In genomic region chr3:51434110-51434509, GRCh38 we compare ENCODE assay signal across 6 cellular contexts.
"Had no signal": no experiment of that assay in that cellular context is flagged by ENCODE, and none has a peak within 500 bp of the region (broad histone marks: within the 10 kb centered on the region; RNA-seq: fewer than 3 reads in every experiment).

No MANE protein-coding gene starts in this region.

- H3K4me3 Mint-ChIP-seq: HFFc6 had no signal

- H2AFZ ChIP-seq: GM23248 had no signal

- H3K27ac Mint-ChIP-seq: HFFc6 had no signal

- DNase-seq: GOT3 had no signal

- H3K4me1 ChIP-seq: HAP-1 had no signal

- H3K9ac ChIP-seq: GM23248 had no signal

- H3K9me3 ChIP-seq: HAP-1 had no signal

- FAIRE-seq: K562 had no signal

- H3K9me3 Mint-ChIP-seq: HFFc6 had no signal

- H3K4me3 ChIP-seq: GM23248, HAP-1, K562 had no signal

- H3K27ac ChIP-seq: GM23248, HL-60 had no signal
